ENCODE assay signal across 2 cellular contexts in genomic region chr10:484441-484924, GRCh38.
TF ChIP-seq lines count a peak whose summit lies in the region.

No MANE protein-coding gene starts in this region.

TF ChIP-seq in liver, 16 proteins besides CTCF, POLR2A, EP300 and RAD21 (continued from another document):
- TF ChIP-seq, protein P1, sequence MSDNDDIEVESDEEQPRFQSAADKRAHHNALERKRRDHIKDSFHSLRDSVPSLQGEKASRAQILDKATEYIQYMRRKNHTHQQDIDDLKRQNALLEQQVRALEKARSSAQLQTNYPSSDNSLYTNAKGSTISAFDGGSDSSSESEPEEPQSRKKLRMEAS (IDR thresholded peaks at IDR 0.05): no peak
- no peak for TF ChIP-seq EGR1 (IDR thresholded peaks at IDR 0.05; ENCODE audit: low read depth in 2 of 2)
- TF ChIP-seq HNF4A (conservative IDR thresholded peaks at IDR 0.05): no peak
- TF ChIP-seq, protein P2, sequence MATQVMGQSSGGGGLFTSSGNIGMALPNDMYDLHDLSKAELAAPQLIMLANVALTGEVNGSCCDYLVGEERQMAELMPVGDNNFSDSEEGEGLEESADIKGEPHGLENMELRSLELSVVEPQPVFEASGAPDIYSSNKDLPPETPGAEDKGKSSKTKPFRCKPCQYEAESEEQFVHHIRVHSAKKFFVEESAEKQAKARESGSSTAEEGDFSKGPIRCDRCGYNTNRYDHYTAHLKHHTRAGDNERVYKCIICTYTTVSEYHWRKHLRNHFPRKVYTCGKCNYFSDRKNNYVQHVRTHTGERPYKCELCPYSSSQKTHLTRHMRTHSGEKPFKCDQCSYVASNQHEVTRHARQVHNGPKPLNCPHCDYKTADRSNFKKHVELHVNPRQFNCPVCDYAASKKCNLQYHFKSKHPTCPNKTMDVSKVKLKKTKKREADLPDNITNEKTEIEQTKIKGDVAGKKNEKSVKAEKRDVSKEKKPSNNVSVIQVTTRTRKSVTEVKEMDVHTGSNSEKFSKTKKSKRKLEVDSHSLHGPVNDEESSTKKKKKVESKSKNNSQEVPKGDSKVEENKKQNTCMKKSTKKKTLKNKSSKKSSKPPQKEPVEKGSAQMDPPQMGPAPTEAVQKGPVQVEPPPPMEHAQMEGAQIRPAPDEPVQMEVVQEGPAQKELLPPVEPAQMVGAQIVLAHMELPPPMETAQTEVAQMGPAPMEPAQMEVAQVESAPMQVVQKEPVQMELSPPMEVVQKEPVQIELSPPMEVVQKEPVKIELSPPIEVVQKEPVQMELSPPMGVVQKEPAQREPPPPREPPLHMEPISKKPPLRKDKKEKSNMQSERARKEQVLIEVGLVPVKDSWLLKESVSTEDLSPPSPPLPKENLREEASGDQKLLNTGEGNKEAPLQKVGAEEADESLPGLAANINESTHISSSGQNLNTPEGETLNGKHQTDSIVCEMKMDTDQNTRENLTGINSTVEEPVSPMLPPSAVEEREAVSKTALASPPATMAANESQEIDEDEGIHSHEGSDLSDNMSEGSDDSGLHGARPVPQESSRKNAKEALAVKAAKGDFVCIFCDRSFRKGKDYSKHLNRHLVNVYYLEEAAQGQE (IDR thresholded peaks at IDR 0.05): no peak

TF ChIP-seq in HepG2, 621 proteins besides CTCF, POLR2A, EP300 and RAD21 (continued from another document):
- TF ChIP-seq, protein P3, sequence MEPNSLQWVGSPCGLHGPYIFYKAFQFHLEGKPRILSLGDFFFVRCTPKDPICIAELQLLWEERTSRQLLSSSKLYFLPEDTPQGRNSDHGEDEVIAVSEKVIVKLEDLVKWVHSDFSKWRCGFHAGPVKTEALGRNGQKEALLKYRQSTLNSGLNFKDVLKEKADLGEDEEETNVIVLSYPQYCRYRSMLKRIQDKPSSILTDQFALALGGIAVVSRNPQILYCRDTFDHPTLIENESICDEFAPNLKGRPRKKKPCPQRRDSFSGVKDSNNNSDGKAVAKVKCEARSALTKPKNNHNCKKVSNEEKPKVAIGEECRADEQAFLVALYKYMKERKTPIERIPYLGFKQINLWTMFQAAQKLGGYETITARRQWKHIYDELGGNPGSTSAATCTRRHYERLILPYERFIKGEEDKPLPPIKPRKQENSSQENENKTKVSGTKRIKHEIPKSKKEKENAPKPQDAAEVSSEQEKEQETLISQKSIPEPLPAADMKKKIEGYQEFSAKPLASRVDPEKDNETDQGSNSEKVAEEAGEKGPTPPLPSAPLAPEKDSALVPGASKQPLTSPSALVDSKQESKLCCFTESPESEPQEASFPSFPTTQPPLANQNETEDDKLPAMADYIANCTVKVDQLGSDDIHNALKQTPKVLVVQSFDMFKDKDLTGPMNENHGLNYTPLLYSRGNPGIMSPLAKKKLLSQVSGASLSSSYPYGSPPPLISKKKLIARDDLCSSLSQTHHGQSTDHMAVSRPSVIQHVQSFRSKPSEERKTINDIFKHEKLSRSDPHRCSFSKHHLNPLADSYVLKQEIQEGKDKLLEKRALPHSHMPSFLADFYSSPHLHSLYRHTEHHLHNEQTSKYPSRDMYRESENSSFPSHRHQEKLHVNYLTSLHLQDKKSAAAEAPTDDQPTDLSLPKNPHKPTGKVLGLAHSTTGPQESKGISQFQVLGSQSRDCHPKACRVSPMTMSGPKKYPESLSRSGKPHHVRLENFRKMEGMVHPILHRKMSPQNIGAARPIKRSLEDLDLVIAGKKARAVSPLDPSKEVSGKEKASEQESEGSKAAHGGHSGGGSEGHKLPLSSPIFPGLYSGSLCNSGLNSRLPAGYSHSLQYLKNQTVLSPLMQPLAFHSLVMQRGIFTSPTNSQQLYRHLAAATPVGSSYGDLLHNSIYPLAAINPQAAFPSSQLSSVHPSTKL (CRISPR knock-in tag; IDR thresholded peaks at IDR 0.05): no peak
- TF ChIP-seq MXD1 (CRISPR knock-in tag; IDR thresholded peaks at IDR 0.05): no peak
- TF ChIP-seq ZNF121 (CRISPR knock-in tag; IDR thresholded peaks at IDR 0.05): no peak
- no peak for TF ChIP-seq CREB1 (IDR thresholded peaks at IDR 0.05)
- no peak for TF ChIP-seq CREB1 (CRISPR knock-in tag; IDR thresholded peaks at IDR 0.05)
- no peak for TF ChIP-seq ARNT2 (CRISPR knock-in tag; IDR thresholded peaks at IDR 0.05; ENCODE audit: low read depth)
